Comparison of ENCODE assay signal across 10 cellular contexts in the genomic region with DNA sequence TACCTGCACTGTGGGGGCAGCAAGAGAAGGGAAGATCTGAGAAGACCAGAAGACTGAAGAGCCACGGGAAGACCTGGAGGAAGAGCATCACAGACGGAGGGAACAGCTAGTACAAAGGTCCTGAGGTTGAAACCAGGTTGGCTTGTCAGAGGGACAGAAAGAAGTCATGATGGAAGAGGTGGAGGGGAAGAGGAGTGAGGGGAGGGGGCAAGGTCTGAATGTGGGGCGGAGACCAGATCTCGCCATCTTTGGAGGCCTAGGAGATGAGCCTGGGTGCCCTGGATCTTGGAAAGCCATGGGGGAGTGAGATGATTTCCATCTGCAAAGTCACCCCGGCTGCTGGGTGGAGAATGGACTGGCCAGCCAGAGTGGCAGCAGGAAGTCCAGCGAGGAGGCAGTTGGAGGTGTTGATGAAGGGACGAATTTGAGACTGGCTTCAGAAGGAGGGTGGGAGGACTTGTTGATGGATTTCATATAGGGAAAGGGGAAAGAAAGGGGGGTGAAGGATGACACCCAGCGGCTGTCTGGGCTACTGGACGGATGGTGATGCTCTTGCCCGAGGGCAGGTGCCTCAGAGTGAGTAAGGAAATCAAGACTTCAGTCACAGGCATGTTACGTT. TPM values are rescaled to one million over a fixed set of nuclear protein-coding genes. Genes with fewer than 3 reads are reported as not detected.
A peak's percentile ranks its signal among the peaks of the same experiment; 100 is the strongest.
DNase-seq lines count a peak whose midpoint lies in the region; ATAC-seq, FAIRE-seq and TF ChIP-seq lines count a peak whose summit lies in the region.
"Had no signal": no experiment of that assay in that cellular context is flagged by ENCODE, and none has a peak within 500 bp of the region (broad histone marks: within the 10 kb centered on the region; RNA-seq: fewer than 3 reads in every experiment).

No MANE protein-coding gene starts in this region.

- H3K27me3 ChIP-seq in left ventricle myocardium inferior (ENCODE audit: low read depth) (no peaks in the 10 kb centered on the region), K562 (ENCODE audit: control insufficient read depth in 2 of 2, insufficient read depth in 2 of 2, low read length in 2 of 2) (no peaks in the 10 kb centered on the region), mucosa of rectum (ENCODE audit: control insufficient read depth in 2 of 2, insufficient read depth in 2 of 2, low read length in 2 of 2) (no peaks in the 10 kb centered on the region), uterus (no peaks in the 10 kb centered on the region)

- peak overlapping the region; percentile 40 for H2AFZ ChIP-seq in K562 (ENCODE audit: low read depth, low read length)

- no peaks in the 10 kb centered on the region for H3K79me2 ChIP-seq in K562 (ENCODE audit: control insufficient read depth, insufficient read depth, low read length)

- H4K20me1 ChIP-seq in K562 (replicated peaks; ENCODE audit: control insufficient read depth, insufficient read depth, low read length) = no peaks in the 10 kb centered on the region

- peak overlapping the region; percentile 79 for H3K4me3 ChIP-seq in left ventricle myocardium inferior
- no peak overlapping the region for H3K4me3 ChIP-seq in K562
- peak overlapping the region in 1 of 2 donors; percentile 85 for H3K4me3 ChIP-seq in mucosa of rectum (ENCODE audit: low read length in 2 of 2)
- H3K4me3 ChIP-seq in uterus = no peak overlapping the region

- no peak for TF ChIP-seq EP300 in K562 (IDR thresholded peaks at IDR 0.05; ENCODE audit: low read length)

- 45% methylated on average over 10 of the region's 11 CpGs for WGBS in K562 (ENCODE audit: insufficient coverage, low coverage, missing lambda C conversion rate)

- no peaks in the 10 kb centered on the region for H3K36me3 ChIP-seq in left ventricle myocardium inferior
- H3K36me3 ChIP-seq in K562 (ENCODE audit: control insufficient read depth, insufficient read depth, low read length) = no peaks in the 10 kb centered on the region
- no peaks in the 10 kb centered on the region for H3K36me3 ChIP-seq in mucosa of rectum (ENCODE audit: control insufficient read depth in 2 of 2, insufficient read depth in 2 of 2, low read length in 2 of 2)
- no peaks in the 10 kb centered on the region for H3K36me3 ChIP-seq in uterus

- ATAC-seq in Right ventricle myocardium inferior = no peak
- ATAC-seq in K562 = peak; percentile 27; the same call in 2 of the 3 replicates
- ATAC-seq in GM19328 (IDR thresholded peaks at IDR 0.05; ENCODE audit: unreplicated experiment) = no peak
- no peak for ATAC-seq in GM18520 (IDR thresholded peaks at IDR 0.05; ENCODE audit: unreplicated experiment)

- POLR2A ChIA-PET in K562 (lab: Yijun Ruan, JAX) = interaction anchor here (0.9 to 2.3 kb wide), 4 partner anchors 8 to 15 kb away, joined by 6 to 18 read pairs (median 9); partner anchors contain the start of gene UBC

- in situ Hi-C loops in K562 (cut with MboI) = no loop called here

- intact Hi-C loops in left ventricle myocardium inferior (cut with micrococcal nuclease) = no loop called here
- intact Hi-C loops in Right ventricle myocardium inferior (cut with DNase I) = no loop called here
- intact Hi-C loops in K562 (cut with micrococcal nuclease) = no loop called here
- intact Hi-C loops in uterus (cut with DNase I; ENCODE audit: low total_unique reads) = no loop called here

- no TSS peak for BruUV-seq in K562 (replicated peaks; lab: Mats Ljungman, UMichigan)

- H3K4me2 ChIP-seq in K562 (ENCODE audit: insufficient read depth, low read length) = peak overlapping the region; percentile 54

- H3K27ac ChIP-seq in left ventricle myocardium inferior (replicated peaks) (peak overlapping the region; percentile 98), K562 (ENCODE audit: extremely low read depth, low read depth, low read length) (no peak overlapping the region), mucosa of rectum (ENCODE audit: low read depth in 2 of 2, low read length in 2 of 2) (peak overlapping the region; percentile 94 to 96), uterus (peak overlapping the region; percentile 97 to 98)

- peak; percentile 40 for FAIRE-seq in K562 (lab: Jason Lieb, UNC)

- TF ChIP-seq CTCF in left ventricle myocardium inferior (IDR thresholded peaks at IDR 0.05; ENCODE audit: borderline replicate concordance) = no peak
- TF ChIP-seq CTCF in K562 (IDR thresholded peaks at IDR 0.05 in 2 of 3, conservative IDR thresholded peaks at IDR 0.05 in 1 of 3; ENCODE audit: insufficient read depth in 2 of 3, low read depth in 1 of 3, low read length in 3 of 3) = peak; percentile 37 to 49 (median 45); a peak in 3 of 6 replicates
- no peak for TF ChIP-seq CTCF in uterus (IDR thresholded peaks at IDR 0.05)

- peak overlapping the region in 1 of 2 experiments; percentile 60; a peak in 1 of 4 replicates for H3K9ac ChIP-seq in K562 (ENCODE audit: insufficient read depth in 1 of 2, low read depth in 2 of 2, low read length in 2 of 2)
- H3K9ac ChIP-seq in mucosa of rectum (ENCODE audit: low read depth in 1 of 2, low read length in 2 of 2) = peak overlapping the region; percentile 84 to 90

- H3K4me1 ChIP-seq in left ventricle myocardium inferior = peaks cover 14% of the 10 kb centered on the region
- H3K4me1 ChIP-seq in K562 (replicated peaks in 1 of 2; ENCODE audit: control insufficient read depth in 2 of 2, insufficient read depth in 2 of 2, low read length in 2 of 2) = peaks cover 13 to 16% of the 10 kb centered on the region in 2 experiments; a peak in 4 of 5 replicates
- peaks cover 8 to 13% of the 10 kb centered on the region in 2 donors for H3K4me1 ChIP-seq in mucosa of rectum (ENCODE audit: control insufficient read depth in 2 of 2, insufficient read depth in 2 of 2, low read length in 2 of 2)
- no peaks in the 10 kb centered on the region for H3K4me1 ChIP-seq in uterus

- TF ChIP-seq RAD21 in K562 (CRISPR knock-in tag; conservative IDR thresholded peaks at IDR 0.05 in 1 of 2, IDR thresholded peaks at IDR 0.05 in 1 of 2) = peak in 1 of 2 experiments; percentile 63; a peak in 2 of 4 replicates

- no peak for DNase-seq in left ventricle myocardium inferior
- no peak for DNase-seq in Right ventricle myocardium inferior (ENCODE audit: missing footprints)
- DNase-seq in K562 (ENCODE audit: extremely low read depth in 1 of 4, low spot score in 3 of 4) = peak in 3 of 4 experiments; percentile 26 to 56 (median 50)
- DNase-seq in uterus = no peak
- no peak for DNase-seq in SK-N-DZ (ENCODE audit: low spot score)
- DNase-seq: activated CD4-positive, CD25-positive, alpha-beta regulatory T cell; NCI-H1105 treated with DMSO at 0.1 percent for 48 hours had no signal

- TF ChIP-seq POLR2A in K562 (conservative IDR thresholded peaks at IDR 0.05) (no peak), uterus (IDR thresholded peaks at IDR 0.05) (no peak)

- no peaks in the 10 kb centered on the region for H3K9me3 ChIP-seq in left ventricle myocardium inferior (replicated peaks)
- H3K9me3 ChIP-seq in K562 (replicated peaks; ENCODE audit: control insufficient read depth, insufficient read depth, low read depth, low read length) = no peaks in the 10 kb centered on the region
- H3K9me3 ChIP-seq in mucosa of rectum (ENCODE audit: control insufficient read depth in 2 of 2, low read length in 2 of 2) = no peaks in the 10 kb centered on the region
- H3K9me3 ChIP-seq in uterus = no peaks in the 10 kb centered on the region

- H3K9me1 ChIP-seq in K562 (ENCODE audit: control insufficient read depth, insufficient read depth, low read length) = no peaks in the 10 kb centered on the region

- CTCF ChIA-PET in K562 (lab: Yijun Ruan, JAX; ENCODE audit: low intra/inter-chr PET ratio) = interaction anchor here (0.6 to 1.8 kb wide), 3 partner anchors 21 to 105 kb away, joined by 3 to 7 read pairs (median 4); no protein-coding TSS in a partner anchor

RNA-seq across cellular contexts. Expression of gene UBC, which starts 14.6 kb away (rescaled TPM):
- 1,154 TPM for total RNA-seq in left ventricle myocardium inferior
- 1,199 TPM for total RNA-seq in Right ventricle myocardium inferior
- 193 and 317 TPM in 2 replicates for total RNA-seq in K562 (2011; cell fraction: chromatin; rRNA removed; ENCODE audit: low replicate concordance)
- total RNA-seq in K562 (2011; cell fraction: nucleolus; rRNA removed) = 188 and 214 TPM in 2 replicates
- total RNA-seq in K562 (2011; cell fraction: nucleoplasm; rRNA removed) = 283 and 301 TPM in 2 replicates
- total RNA-seq in K562 (2014; rRNA removed) = 717 and 744 TPM in 2 replicates
- total RNA-seq in K562 (2014; rRNA removed; fragmentation: Illumina TruSeq; extraction: Trizol) = 771 and 813 TPM in 2 replicates
- 795 and 812 TPM in 2 replicates for total RNA-seq in K562 (2015; rRNA removed; fragmentation: Illumina TruSeq; extraction: Trizol)
- 697 and 765 TPM in 2 replicates for total RNA-seq in K562 (2021)
- 1,118 and 1,197 TPM in 2 replicates for polyA plus RNA-seq in K562 (2011; rRNA removed)
- polyA plus RNA-seq in K562 (2011; cell fraction: cytosol; rRNA removed) = 514 and 899 TPM in 2 replicates
- polyA plus RNA-seq in K562 (2011; cell fraction: nucleus; rRNA removed) = 518 and 627 TPM in 2 replicates
- 1,269 and 1,358 TPM in 2 replicates for polyA plus RNA-seq in K562 (2012)
- polyA plus RNA-seq in K562 (2014; fragmentation: Illumina TruSeq; extraction: Trizol) = 825 and 860 TPM in 2 replicates
- 1,000 to 10,000 TPM in 1 of 2 experiments, 100 to 1,000 TPM in 1; 927 to 1,153 TPM for polyA plus RNA-seq in K562 (2014; fragmentation: Nextera tagmentation; extraction: Ambion mirVana)
- polyA plus RNA-seq in K562 (2014; rRNA removed) = 533 and 624 TPM in 2 replicates
- polyA minus RNA-seq in K562 (2011; rRNA and poly(A)+ RNA removed) = 765 and 975 TPM in 2 replicates
- 543 and 602 TPM in 2 replicates for polyA minus RNA-seq in K562 (2011; cell fraction: cytosol; rRNA and poly(A)+ RNA removed)
- polyA minus RNA-seq in K562 (2011; cell fraction: nucleus; rRNA and poly(A)+ RNA removed) = 77.0 and 177 TPM in 2 replicates
- total RNA-seq in uterus = 1,000 to 10,000 TPM in 2 of 4 donors, 100 to 1,000 TPM in 2; 821 to 1,719 (median 1,034) TPM
- 942 and 1,012 TPM in 2 replicates for polyA plus RNA-seq in SK-N-DZ (2014; cell fraction: cytosol; rRNA removed)
- 520 and 534 TPM in 2 replicates for polyA plus RNA-seq in SK-N-DZ (2014; cell fraction: nucleus; rRNA removed)

RNA-seq across cellular contexts. Expression of gene DHX37, which starts 59.9 kb away (rescaled TPM):
- total RNA-seq in left ventricle myocardium inferior (5.5 TPM), Right ventricle myocardium inferior (6.2 TPM), K562 (2014; rRNA removed) (35.0 and 42.2 TPM in 2 replicates), K562 (2014; rRNA removed; fragmentation: Illumina TruSeq; extraction: Trizol) (8.4 and 9.7 TPM in 2 replicates), K562 (2015; rRNA removed; fragmentation: Illumina TruSeq; extraction: Trizol) (22.7 and 25.4 TPM in 2 replicates), K562 (2021) (44.8 and 49.5 TPM in 2 replicates), uterus (10 to 100 TPM in 2 of 4 donors, 1 to 10 TPM in 1, under 1 TPM in 1; 0.88 to 18.9 (median 7.2) TPM)
- total RNA-seq in K562 (2011; cell fraction: chromatin; rRNA removed; ENCODE audit: low replicate concordance) = 29.1 and 94.8 TPM in 2 replicates
- 57.7 and 61.7 TPM in 2 replicates for total RNA-seq in K562 (2011; cell fraction: nucleolus; rRNA removed)
- 33.2 and 35.2 TPM in 2 replicates for total RNA-seq in K562 (2011; cell fraction: nucleoplasm; rRNA removed)
- polyA plus RNA-seq in K562 (2011; rRNA removed) (6.7 and 12.1 TPM in 2 replicates), K562 (2014; fragmentation: Illumina TruSeq; extraction: Trizol) (17.5 and 24.1 TPM in 2 replicates), K562 (2014; fragmentation: Nextera tagmentation; extraction: Ambion mirVana) (under 1 TPM; 0.14 to 0.27 TPM), K562 (2014; rRNA removed) (24.8 and 25.6 TPM in 2 replicates)
- 6.0 and 11.4 TPM in 2 replicates for polyA plus RNA-seq in K562 (2011; cell fraction: cytosol; rRNA removed)
- polyA plus RNA-seq in K562 (2011; cell fraction: nucleus; rRNA removed) = 37.1 and 57.1 TPM in 2 replicates
- 14.6 and 26.3 TPM in 2 replicates for polyA plus RNA-seq in K562 (2012)
- polyA minus RNA-seq in K562 (2011; rRNA and poly(A)+ RNA removed) = 9.7 and 11.1 TPM in 2 replicates
- polyA minus RNA-seq in K562 (2011; cell fraction: cytosol; rRNA and poly(A)+ RNA removed) = 15.8 and 19.0 TPM in 2 replicates
- polyA minus RNA-seq in K562 (2011; cell fraction: nucleus; rRNA and poly(A)+ RNA removed) = 18.3 and 22.2 TPM in 2 replicates
- 27.1 and 27.2 TPM in 2 replicates for polyA plus RNA-seq in SK-N-DZ (2014; cell fraction: cytosol; rRNA removed)
- polyA plus RNA-seq in SK-N-DZ (2014; cell fraction: nucleus; rRNA removed) = 29.1 and 34.6 TPM in 2 replicates

Comparison
In these comparisons a context has a peak if more than half of its experiments do, and no peak if none do; other contexts are left out.
1. DNase-seq: peak in K562 (3 of 4); none in left ventricle myocardium inferior (single experiment), Right ventricle myocardium inferior (single experiment), uterus (0 of 2) and SK-N-DZ (single experiment).
2. CTCF ChIP-seq: peak in K562 (3 of 3); none in left ventricle myocardium inferior (single experiment) and uterus (0 of 4).